Comparison of ENCODE assay signal across 1 cellular context in the genomic region with DNA sequence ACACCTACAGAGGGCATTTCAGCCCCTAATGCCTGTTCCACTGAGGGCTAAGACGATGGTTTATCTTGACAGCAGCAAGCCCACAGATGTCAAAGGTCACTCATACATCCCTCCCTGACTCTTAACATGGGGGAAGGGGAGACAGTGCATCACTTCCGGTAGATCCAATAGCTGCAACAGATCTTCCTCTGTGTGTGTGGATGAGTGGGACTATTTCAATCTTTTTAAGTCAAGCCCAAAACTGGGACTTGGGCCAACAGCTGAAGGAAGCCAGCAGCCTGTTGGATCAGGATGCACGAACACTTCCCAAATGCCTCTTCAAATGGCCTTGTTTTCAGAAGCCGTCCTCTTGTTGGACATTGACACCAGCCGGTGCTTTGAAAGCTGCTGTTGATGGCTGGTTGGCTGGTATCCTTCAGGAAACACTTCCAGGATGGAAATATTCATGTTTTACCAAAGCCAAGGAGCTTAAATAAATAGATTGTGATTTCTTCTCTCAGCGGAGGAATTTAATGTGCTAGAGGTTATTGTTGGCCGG.
TF ChIP-seq lines count a peak whose summit lies in the region.

No MANE protein-coding gene starts in this region.

TF ChIP-seq in K562, 482 proteins besides CTCF, POLR2A, EP300 and RAD21 (continued from another document and continues in another):
- TF ChIP-seq, protein P1, sequence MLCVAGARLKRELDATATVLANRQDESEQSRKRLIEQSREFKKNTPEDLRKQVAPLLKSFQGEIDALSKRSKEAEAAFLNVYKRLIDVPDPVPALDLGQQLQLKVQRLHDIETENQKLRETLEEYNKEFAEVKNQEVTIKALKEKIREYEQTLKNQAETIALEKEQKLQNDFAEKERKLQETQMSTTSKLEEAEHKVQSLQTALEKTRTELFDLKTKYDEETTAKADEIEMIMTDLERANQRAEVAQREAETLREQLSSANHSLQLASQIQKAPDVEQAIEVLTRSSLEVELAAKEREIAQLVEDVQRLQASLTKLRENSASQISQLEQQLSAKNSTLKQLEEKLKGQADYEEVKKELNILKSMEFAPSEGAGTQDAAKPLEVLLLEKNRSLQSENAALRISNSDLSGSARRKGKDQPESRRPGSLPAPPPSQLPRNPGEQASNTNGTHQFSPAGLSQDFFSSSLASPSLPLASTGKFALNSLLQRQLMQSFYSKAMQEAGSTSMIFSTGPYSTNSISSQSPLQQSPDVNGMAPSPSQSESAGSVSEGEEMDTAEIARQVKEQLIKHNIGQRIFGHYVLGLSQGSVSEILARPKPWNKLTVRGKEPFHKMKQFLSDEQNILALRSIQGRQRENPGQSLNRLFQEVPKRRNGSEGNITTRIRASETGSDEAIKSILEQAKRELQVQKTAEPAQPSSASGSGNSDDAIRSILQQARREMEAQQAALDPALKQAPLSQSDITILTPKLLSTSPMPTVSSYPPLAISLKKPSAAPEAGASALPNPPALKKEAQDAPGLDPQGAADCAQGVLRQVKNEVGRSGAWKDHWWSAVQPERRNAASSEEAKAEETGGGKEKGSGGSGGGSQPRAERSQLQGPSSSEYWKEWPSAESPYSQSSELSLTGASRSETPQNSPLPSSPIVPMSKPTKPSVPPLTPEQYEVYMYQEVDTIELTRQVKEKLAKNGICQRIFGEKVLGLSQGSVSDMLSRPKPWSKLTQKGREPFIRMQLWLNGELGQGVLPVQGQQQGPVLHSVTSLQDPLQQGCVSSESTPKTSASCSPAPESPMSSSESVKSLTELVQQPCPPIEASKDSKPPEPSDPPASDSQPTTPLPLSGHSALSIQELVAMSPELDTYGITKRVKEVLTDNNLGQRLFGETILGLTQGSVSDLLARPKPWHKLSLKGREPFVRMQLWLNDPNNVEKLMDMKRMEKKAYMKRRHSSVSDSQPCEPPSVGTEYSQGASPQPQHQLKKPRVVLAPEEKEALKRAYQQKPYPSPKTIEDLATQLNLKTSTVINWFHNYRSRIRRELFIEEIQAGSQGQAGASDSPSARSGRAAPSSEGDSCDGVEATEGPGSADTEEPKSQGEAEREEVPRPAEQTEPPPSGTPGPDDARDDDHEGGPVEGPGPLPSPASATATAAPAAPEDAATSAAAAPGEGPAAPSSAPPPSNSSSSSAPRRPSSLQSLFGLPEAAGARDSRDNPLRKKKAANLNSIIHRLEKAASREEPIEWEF (CRISPR knock-in tag; IDR thresholded peaks at IDR 0.05) = no peak
- TF ChIP-seq, protein P2, sequence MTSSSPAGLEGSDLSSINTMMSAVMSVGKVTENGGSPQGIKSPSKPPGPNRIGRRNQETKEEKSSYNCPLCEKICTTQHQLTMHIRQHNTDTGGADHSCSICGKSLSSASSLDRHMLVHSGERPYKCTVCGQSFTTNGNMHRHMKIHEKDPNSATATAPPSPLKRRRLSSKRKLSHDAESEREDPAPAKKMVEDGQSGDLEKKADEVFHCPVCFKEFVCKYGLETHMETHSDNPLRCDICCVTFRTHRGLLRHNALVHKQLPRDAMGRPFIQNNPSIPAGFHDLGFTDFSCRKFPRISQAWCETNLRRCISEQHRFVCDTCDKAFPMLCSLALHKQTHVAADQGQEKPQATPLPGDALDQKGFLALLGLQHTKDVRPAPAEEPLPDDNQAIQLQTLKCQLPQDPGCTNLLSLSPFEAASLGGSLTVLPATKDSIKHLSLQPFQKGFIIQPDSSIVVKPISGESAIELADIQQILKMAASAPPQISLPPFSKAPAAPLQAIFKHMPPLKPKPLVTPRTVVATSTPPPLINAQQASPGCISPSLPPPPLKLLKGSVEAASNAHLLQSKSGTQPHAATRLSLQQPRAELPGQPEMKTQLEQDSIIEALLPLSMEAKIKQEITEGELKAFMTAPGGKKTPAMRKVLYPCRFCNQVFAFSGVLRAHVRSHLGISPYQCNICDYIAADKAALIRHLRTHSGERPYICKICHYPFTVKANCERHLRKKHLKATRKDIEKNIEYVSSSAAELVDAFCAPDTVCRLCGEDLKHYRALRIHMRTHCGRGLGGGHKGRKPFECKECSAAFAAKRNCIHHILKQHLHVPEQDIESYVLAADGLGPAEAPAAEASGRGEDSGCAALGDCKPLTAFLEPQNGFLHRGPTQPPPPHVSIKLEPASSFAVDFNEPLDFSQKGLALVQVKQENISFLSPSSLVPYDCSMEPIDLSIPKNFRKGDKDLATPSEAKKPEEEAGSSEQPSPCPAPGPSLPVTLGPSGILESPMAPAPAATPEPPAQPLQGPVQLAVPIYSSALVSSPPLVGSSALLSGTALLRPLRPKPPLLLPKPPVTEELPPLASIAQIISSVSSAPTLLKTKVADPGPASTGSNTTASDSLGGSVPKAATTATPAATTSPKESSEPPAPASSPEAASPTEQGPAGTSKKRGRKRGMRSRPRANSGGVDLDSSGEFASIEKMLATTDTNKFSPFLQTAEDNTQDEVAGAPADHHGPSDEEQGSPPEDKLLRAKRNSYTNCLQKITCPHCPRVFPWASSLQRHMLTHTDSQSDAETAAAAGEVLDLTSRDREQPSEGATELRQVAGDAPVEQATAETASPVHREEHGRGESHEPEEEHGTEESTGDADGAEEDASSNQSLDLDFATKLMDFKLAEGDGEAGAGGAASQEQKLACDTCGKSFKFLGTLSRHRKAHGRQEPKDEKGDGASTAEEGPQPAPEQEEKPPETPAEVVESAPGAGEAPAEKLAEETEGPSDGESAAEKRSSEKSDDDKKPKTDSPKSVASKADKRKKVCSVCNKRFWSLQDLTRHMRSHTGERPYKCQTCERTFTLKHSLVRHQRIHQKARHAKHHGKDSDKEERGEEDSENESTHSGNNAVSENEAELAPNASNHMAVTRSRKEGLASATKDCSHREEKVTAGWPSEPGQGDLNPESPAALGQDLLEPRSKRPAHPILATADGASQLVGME (CRISPR knock-in tag; IDR thresholded peaks at IDR 0.05) = no peak
- TF ChIP-seq MYBL2 (IDR thresholded peaks at IDR 0.05; ENCODE audit: low read depth) (no peak), MYBL2 (CRISPR knock-in tag; IDR thresholded peaks at IDR 0.05; ENCODE audit: borderline replicate concordance) (no peak), ADNP (tag; IDR thresholded peaks at IDR 0.05) (no peak), ZNF408 (CRISPR knock-in tag; IDR thresholded peaks at IDR 0.05; ENCODE audit: low read depth) (no peak), SREBF1 (IDR thresholded peaks at IDR 0.05; ENCODE audit: borderline replicate concordance, low read depth, low read length) (no peak), ETV6 (IDR thresholded peaks at IDR 0.05; ENCODE audit: borderline replicate concordance in 1 of 2, low read depth in 2 of 2, low read length in 1 of 2) (no peak), ETV6 (CRISPR knock-in tag; IDR thresholded peaks at IDR 0.05; ENCODE audit: borderline replicate concordance) (no peak), ZNF134 (CRISPR knock-in tag; conservative IDR thresholded peaks at IDR 0.05) (no peak), ZNF133 (CRISPR knock-in tag; IDR thresholded peaks at IDR 0.05) (no peak), ZNF311 (CRISPR knock-in tag; IDR thresholded peaks at IDR 0.05) (no peak), ELF4 (CRISPR knock-in tag; IDR thresholded peaks at IDR 0.05) (no peak), IRF2 (CRISPR knock-in tag; IDR thresholded peaks at IDR 0.05) (no peak), POLR2AphosphoS5 (IDR thresholded peaks at IDR 0.05; ENCODE audit: control insufficient read depth, insufficient read depth, low read depth, low read length) (no peak), ZNF584 (CRISPR knock-in tag; IDR thresholded peaks at IDR 0.05; ENCODE audit: low read depth) (0 out of 2 replicates have a peak, but pooled peaks have one; percentile 43), SP2 (IDR thresholded peaks at IDR 0.05; ENCODE audit: extremely low read depth, low read depth, low read length, poor library complexity, severe bottlenecking) (no peak), CCAR2 (IDR thresholded peaks at IDR 0.05; ENCODE audit: low read depth, low read length) (no peak), KLF16 (IDR thresholded peaks at IDR 0.05) (no peak), KDM5B (IDR thresholded peaks at IDR 0.05; ENCODE audit: insufficient replicate concordance, low read depth, low read length) (no peak), SRSF1 (IDR thresholded peaks at IDR 0.05; ENCODE audit: low read depth, low read length) (no peak), SP1 (CRISPR knock-in tag; IDR thresholded peaks at IDR 0.05) (no peak), ZFP30 (CRISPR knock-in tag; IDR thresholded peaks at IDR 0.05; ENCODE audit: borderline replicate concordance) (no peak), JUN (IDR thresholded peaks at IDR 0.05; ENCODE audit: borderline replicate concordance, low read depth, low read length) (no peak), JUN (CRISPR knock-in tag; IDR thresholded peaks at IDR 0.05; ENCODE audit: borderline replicate concordance) (no peak), ARID1B (IDR thresholded peaks at IDR 0.05) (peak; percentile 68), TAF7 (tag; IDR thresholded peaks at IDR 0.05) (no peak), HDAC1 (IDR thresholded peaks at IDR 0.05) (peak in 1 of 2 experiments; percentile 53; a peak in 2 of 4 replicates)
- TF ChIP-seq, protein P3, sequence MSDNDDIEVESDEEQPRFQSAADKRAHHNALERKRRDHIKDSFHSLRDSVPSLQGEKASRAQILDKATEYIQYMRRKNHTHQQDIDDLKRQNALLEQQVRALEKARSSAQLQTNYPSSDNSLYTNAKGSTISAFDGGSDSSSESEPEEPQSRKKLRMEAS (CRISPR knock-in tag; IDR thresholded peaks at IDR 0.05) = no peak
- TF ChIP-seq, protein P4, sequence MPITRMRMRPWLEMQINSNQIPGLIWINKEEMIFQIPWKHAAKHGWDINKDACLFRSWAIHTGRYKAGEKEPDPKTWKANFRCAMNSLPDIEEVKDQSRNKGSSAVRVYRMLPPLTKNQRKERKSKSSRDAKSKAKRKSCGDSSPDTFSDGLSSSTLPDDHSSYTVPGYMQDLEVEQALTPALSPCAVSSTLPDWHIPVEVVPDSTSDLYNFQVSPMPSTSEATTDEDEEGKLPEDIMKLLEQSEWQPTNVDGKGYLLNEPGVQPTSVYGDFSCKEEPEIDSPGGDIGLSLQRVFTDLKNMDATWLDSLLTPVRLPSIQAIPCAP (CRISPR knock-in tag; IDR thresholded peaks at IDR 0.05; ENCODE audit: borderline replicate concordance) = no peak
- TF ChIP-seq, protein P5, sequence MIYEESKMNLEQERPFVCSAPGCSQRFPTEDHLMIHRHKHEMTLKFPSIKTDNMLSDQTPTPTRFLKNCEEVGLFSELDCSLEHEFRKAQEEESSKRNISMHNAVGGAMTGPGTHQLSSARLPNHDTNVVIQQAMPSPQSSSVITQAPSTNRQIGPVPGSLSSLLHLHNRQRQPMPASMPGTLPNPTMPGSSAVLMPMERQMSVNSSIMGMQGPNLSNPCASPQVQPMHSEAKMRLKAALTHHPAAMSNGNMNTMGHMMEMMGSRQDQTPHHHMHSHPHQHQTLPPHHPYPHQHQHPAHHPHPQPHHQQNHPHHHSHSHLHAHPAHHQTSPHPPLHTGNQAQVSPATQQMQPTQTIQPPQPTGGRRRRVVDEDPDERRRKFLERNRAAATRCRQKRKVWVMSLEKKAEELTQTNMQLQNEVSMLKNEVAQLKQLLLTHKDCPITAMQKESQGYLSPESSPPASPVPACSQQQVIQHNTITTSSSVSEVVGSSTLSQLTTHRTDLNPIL (CRISPR knock-in tag; IDR thresholded peaks at IDR 0.05) = no peak
- TF ChIP-seq, protein P6, sequence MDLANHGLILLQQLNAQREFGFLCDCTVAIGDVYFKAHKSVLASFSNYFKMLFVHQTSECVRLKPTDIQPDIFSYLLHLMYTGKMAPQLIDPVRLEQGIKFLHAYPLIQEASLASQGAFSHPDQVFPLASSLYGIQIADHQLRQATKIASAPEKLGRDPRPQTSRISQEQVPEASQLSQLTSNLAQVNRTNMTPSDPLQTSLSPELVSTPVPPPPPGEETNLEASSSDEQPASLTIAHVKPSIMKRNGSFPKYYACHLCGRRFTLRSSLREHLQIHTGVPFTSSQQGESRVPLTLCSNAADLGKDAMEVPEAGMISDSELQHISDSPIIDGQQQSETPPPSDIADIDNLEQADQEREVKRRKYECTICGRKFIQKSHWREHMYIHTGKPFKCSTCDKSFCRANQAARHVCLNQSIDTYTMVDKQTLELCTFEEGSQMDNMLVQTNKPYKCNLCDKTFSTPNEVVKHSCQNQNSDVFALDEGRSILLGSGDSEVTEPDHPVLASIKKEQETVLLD (IDR thresholded peaks at IDR 0.05) = 0 out of 2 replicates have a peak, but pooled peaks have one; percentile 34
- TF ChIP-seq, protein P7, sequence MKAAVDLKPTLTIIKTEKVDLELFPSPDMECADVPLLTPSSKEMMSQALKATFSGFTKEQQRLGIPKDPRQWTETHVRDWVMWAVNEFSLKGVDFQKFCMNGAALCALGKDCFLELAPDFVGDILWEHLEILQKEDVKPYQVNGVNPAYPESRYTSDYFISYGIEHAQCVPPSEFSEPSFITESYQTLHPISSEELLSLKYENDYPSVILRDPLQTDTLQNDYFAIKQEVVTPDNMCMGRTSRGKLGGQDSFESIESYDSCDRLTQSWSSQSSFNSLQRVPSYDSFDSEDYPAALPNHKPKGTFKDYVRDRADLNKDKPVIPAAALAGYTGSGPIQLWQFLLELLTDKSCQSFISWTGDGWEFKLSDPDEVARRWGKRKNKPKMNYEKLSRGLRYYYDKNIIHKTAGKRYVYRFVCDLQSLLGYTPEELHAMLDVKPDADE (conservative IDR thresholded peaks at IDR 0.05; ENCODE audit: control insufficient read depth, low read depth, low read length) = 0 out of 2 replicates have a peak, but pooled peaks have one; percentile 37
- TF ChIP-seq, protein P8, sequence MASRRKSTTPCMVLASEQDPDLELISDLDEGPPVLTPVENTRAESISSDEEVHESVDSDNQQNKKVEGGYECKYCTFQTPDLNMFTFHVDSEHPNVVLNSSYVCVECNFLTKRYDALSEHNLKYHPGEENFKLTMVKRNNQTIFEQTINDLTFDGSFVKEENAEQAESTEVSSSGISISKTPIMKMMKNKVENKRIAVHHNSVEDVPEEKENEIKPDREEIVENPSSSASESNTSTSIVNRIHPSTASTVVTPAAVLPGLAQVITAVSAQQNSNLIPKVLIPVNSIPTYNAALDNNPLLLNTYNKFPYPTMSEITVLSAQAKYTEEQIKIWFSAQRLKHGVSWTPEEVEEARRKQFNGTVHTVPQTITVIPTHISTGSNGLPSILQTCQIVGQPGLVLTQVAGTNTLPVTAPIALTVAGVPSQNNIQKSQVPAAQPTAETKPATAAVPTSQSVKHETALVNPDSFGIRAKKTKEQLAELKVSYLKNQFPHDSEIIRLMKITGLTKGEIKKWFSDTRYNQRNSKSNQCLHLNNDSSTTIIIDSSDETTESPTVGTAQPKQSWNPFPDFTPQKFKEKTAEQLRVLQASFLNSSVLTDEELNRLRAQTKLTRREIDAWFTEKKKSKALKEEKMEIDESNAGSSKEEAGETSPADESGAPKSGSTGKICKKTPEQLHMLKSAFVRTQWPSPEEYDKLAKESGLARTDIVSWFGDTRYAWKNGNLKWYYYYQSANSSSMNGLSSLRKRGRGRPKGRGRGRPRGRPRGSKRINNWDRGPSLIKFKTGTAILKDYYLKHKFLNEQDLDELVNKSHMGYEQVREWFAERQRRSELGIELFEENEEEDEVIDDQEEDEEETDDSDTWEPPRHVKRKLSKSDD (conservative IDR thresholded peaks at IDR 0.05; ENCODE audit: low read length) = no peak
- TF ChIP-seq, protein P9, sequence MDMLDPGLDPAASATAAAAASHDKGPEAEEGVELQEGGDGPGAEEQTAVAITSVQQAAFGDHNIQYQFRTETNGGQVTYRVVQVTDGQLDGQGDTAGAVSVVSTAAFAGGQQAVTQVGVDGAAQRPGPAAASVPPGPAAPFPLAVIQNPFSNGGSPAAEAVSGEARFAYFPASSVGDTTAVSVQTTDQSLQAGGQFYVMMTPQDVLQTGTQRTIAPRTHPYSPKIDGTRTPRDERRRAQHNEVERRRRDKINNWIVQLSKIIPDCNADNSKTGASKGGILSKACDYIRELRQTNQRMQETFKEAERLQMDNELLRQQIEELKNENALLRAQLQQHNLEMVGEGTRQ (CRISPR knock-in tag; IDR thresholded peaks at IDR 0.05) = no peak
